7 cellular contexts compared by ENCODE assay signal in genomic region chr19:58229255-58229639, GRCh38. TPM values are rescaled to one million over a fixed set of nuclear protein-coding genes. Genes with fewer than 3 reads are reported as not detected.
DNase-seq lines count a peak whose midpoint lies in the region; FAIRE-seq and TF ChIP-seq lines count a peak whose summit lies in the region.

No MANE protein-coding gene starts in this region.

- dilution Hi-C loops in keratinocyte (cut with MboI; ENCODE audit: extremely low pct_ligation_motif_present, low sequenced_read_pairs), result no loop called here

- H3K9me1 ChIP-seq in keratinocyte (ENCODE audit: control insufficient read depth, extremely low read depth, insufficient read depth, low read length), result no peaks in the 10 kb centered on the region

- H3K27me3 ChIP-seq in OCI-LY1 (ENCODE audit: insufficient read depth, low read length), result no peaks in the 10 kb centered on the region
- H3K27me3 ChIP-seq in keratinocyte (ENCODE audit: control insufficient read depth, extremely low read depth, insufficient read depth, low read length), result no peaks in the 10 kb centered on the region

- FAIRE-seq in keratinocyte (lab: Jason Lieb, UNC), result no peak

- H3K9me2 ChIP-seq in OCI-LY1 (ENCODE audit: low read depth, low read length), result no peaks in the 10 kb centered on the region

- H4K20me1 ChIP-seq in OCI-LY1 (ENCODE audit: insufficient read depth, low read length) (no peaks in the 10 kb centered on the region), keratinocyte (ENCODE audit: control insufficient read depth, extremely low read depth, insufficient read depth, low read length) (no peaks in the 10 kb centered on the region)

- in situ Hi-C loops in T47D (cut with HindIII; ENCODE audit: low pct_unique_long_range_greater_than_20kb, low sequenced_read_pairs), result no loop called here

- H3K79me2 ChIP-seq in OCI-LY1 (ENCODE audit: insufficient read depth, low read length), result no peaks in the 10 kb centered on the region
- peaks cover 38% of the 10 kb centered on the region for H3K79me2 ChIP-seq in keratinocyte (ENCODE audit: control insufficient read depth, insufficient read depth, low read length)

- H3K36me3 ChIP-seq in OCI-LY1 (ENCODE audit: insufficient read depth, low read length) (peaks cover 46% of the 10 kb centered on the region), keratinocyte (ENCODE audit: control insufficient read depth in 2 of 2, extremely low read depth in 1 of 2, insufficient read depth in 2 of 2, low read length in 2 of 2) (peaks cover 20 to 29% of the 10 kb centered on the region in 2 experiments)

- DNase-seq in T47D (ENCODE audit: low read depth in 1 of 2, low spot score in 1 of 2) (peak; percentile 58 to 65), keratinocyte (ENCODE audit: low read depth, low spot score) (no peak), SKM-1 treated with dmso at 0.1 percent for 144 hours (lab: John Stamatoyannopoulos, UW; ENCODE audit: unreplicated experiment) (no peak), NCI-H1092 (lab: John Stamatoyannopoulos, UW) (no peak)
- peak; percentile 15 for DNase-seq in stimulated activated CD4-positive, alpha-beta T cell treated with anti-CD3 and anti-CD28 coated beads, Interleukin-4, amount 100 ng/mL, for 24 hours

- no peak overlapping the region for H2AFZ ChIP-seq in OCI-LY1 (ENCODE audit: low read length)
- H2AFZ ChIP-seq in keratinocyte (ENCODE audit: control insufficient read depth, low read length), result peak overlapping the region; percentile 62

- TF ChIP-seq CTCF in GM12874 (IDR thresholded peaks at IDR 0.05; ENCODE audit: insufficient read depth, low read depth, low read length), result peak; percentile 35
- TF ChIP-seq CTCF in OCI-LY1 (IDR thresholded peaks at IDR 0.05; ENCODE audit: low read length), result 0 out of 2 replicates have a peak, but pooled peaks have one; percentile 20
- peak; percentile 33 to 74 (median 45) for TF ChIP-seq CTCF in keratinocyte (optimal IDR thresholded peaks at IDR 0.05 in 1 of 3, IDR thresholded peaks at IDR 0.05 in 1 of 3, conservative IDR thresholded peaks at IDR 0.05 in 1 of 3; ENCODE audit: extremely low read depth in 1 of 3, insufficient read depth in 2 of 3, low read length in 3 of 3)

- H3K4me2 ChIP-seq in OCI-LY1 (ENCODE audit: low read length) (peak overlapping the region; percentile 77), keratinocyte (ENCODE audit: control insufficient read depth, extremely low read depth, insufficient read depth, low read depth, low read length) (peak overlapping the region; percentile 99)

- H3K27ac ChIP-seq in OCI-LY1 (ENCODE audit: low read depth, low read length, poor library complexity, severe bottlenecking), result peak overlapping the region; percentile 67
- H3K27ac ChIP-seq in keratinocyte (ENCODE audit: control insufficient read depth, insufficient read depth, low read length), result peak overlapping the region; percentile 69

- peak overlapping the region; percentile 82 for H3K9ac ChIP-seq in OCI-LY1 (ENCODE audit: low read length)
- H3K9ac ChIP-seq in keratinocyte (ENCODE audit: control insufficient read depth, extremely low read depth, insufficient read depth, low read length), result peak overlapping the region; percentile 84

- no peaks in the 10 kb centered on the region for H3F3A ChIP-seq in OCI-LY1 (ENCODE audit: insufficient read depth, low read length)

- H3K9me3 ChIP-seq in OCI-LY1 (ENCODE audit: low read length) (peaks cover 9% of the 10 kb centered on the region), keratinocyte (ENCODE audit: control insufficient read depth, low read depth, low read length) (no peaks in the 10 kb centered on the region)

- H3K4me3 ChIP-seq in OCI-LY1 (ENCODE audit: low read depth, low read length, poor library complexity, severe bottlenecking) (peak overlapping the region; percentile 74), keratinocyte (ENCODE audit: control insufficient read depth in 2 of 3, extremely low read depth in 1 of 3, insufficient read depth in 2 of 3, low read depth in 1 of 3, low read length in 3 of 3) (peak overlapping the region; percentile 79 to 86 (median 85))

- H3K4me1 ChIP-seq in OCI-LY1 (ENCODE audit: insufficient read depth, low read length, severe bottlenecking) (peaks cover 12% of the 10 kb centered on the region), keratinocyte (ENCODE audit: control insufficient read depth, extremely low read depth, insufficient read depth, low read length) (peaks cover 13% of the 10 kb centered on the region)

RNA-seq across cellular contexts. Expression of gene ZNF544, which starts 0.5 kb away (rescaled TPM):
- 28.2 to 38.4 TPM (median 30.9 TPM) in 3 replicates for polyA plus RNA-seq in keratinocyte
- 17.9 TPM for polyA plus RNA-seq in keratinocyte (2011; ENCODE audit: low read depth)
- polyA plus RNA-seq in keratinocyte (2011; cell fraction: cytosol; rRNA removed), result 22.7 and 28.8 TPM in 2 replicates
- 31.1 and 31.8 TPM in 2 replicates for polyA plus RNA-seq in keratinocyte (2011; cell fraction: nucleus; rRNA removed)
- 21.6 and 25.3 TPM in 2 replicates for polyA plus RNA-seq in keratinocyte (2012; ENCODE audit: low replicate concordance)
- 40.5 to 59.5 TPM (median 50.0 TPM) in 3 replicates for polyA minus RNA-seq in keratinocyte
- polyA minus RNA-seq in keratinocyte (2011; cell fraction: cytosol; rRNA and poly(A)+ RNA removed), result 31.3 TPM
- 28.2 and 40.9 TPM in 2 replicates for polyA minus RNA-seq in keratinocyte (2011; cell fraction: nucleus; rRNA and poly(A)+ RNA removed)

RNA-seq across cellular contexts. Expression of gene ZNF274, which starts 46.4 kb away (rescaled TPM):
- polyA plus RNA-seq in keratinocyte, result 25.0 to 31.2 TPM (median 25.9 TPM) in 3 replicates
- polyA plus RNA-seq in keratinocyte (2011; ENCODE audit: low read depth), result 15.5 TPM
- polyA plus RNA-seq in keratinocyte (2011; cell fraction: cytosol; rRNA removed), result 20.6 and 24.4 TPM in 2 replicates
- 64.5 and 72.5 TPM in 2 replicates for polyA plus RNA-seq in keratinocyte (2011; cell fraction: nucleus; rRNA removed)
- polyA plus RNA-seq in keratinocyte (2012; ENCODE audit: low replicate concordance), result 21.4 and 27.5 TPM in 2 replicates
- 31.8 to 42.3 TPM (median 37.5 TPM) in 3 replicates for polyA minus RNA-seq in keratinocyte
- polyA minus RNA-seq in keratinocyte (2011; cell fraction: cytosol; rRNA and poly(A)+ RNA removed), result 48.9 TPM
- 45.3 and 50.9 TPM in 2 replicates for polyA minus RNA-seq in keratinocyte (2011; cell fraction: nucleus; rRNA and poly(A)+ RNA removed)

RNA-seq across cellular contexts. Expression of gene ZNF8, which starts 49.5 kb away (rescaled TPM):
- polyA plus RNA-seq in keratinocyte, result 2.5 to 2.8 TPM (median 2.7 TPM) in 3 replicates
- 0.46 TPM for polyA plus RNA-seq in keratinocyte (2011; ENCODE audit: low read depth)
- polyA plus RNA-seq in keratinocyte (2011; cell fraction: cytosol; rRNA removed), result 1.6 and 1.9 TPM in 2 replicates
- 9.1 and 10.3 TPM in 2 replicates for polyA plus RNA-seq in keratinocyte (2011; cell fraction: nucleus; rRNA removed)
- 1.9 and 2.2 TPM in 2 replicates for polyA plus RNA-seq in keratinocyte (2012; ENCODE audit: low replicate concordance)
- polyA minus RNA-seq in keratinocyte, result 8.2 to 12.8 TPM (median 9.0 TPM) in 3 replicates
- 5.4 TPM for polyA minus RNA-seq in keratinocyte (2011; cell fraction: cytosol; rRNA and poly(A)+ RNA removed)
- polyA minus RNA-seq in keratinocyte (2011; cell fraction: nucleus; rRNA and poly(A)+ RNA removed), result 8.3 and 16.7 TPM in 2 replicates

Comparison
In these comparisons a context has a peak if more than half of its experiments do, and no peak if none do; other contexts are left out.
1. DNase-seq: peak in T47D (2 of 2) and stimulated activated CD4-positive, alpha-beta T cell treated with anti-CD3 and anti-CD28 coated beads, Interleukin-4, amount 100 ng/mL, for 24 hours (single experiment); none in keratinocyte (single experiment), SKM-1 treated with dmso at 0.1 percent for 144 hours (single experiment) and NCI-H1092 (single experiment).
2. Peak in every context shown above with its lines, with median percentiles within 50 percentile points of each other: CTCF ChIP-seq.